ENCODE assay signal across 1 cellular context in the genomic region with DNA sequence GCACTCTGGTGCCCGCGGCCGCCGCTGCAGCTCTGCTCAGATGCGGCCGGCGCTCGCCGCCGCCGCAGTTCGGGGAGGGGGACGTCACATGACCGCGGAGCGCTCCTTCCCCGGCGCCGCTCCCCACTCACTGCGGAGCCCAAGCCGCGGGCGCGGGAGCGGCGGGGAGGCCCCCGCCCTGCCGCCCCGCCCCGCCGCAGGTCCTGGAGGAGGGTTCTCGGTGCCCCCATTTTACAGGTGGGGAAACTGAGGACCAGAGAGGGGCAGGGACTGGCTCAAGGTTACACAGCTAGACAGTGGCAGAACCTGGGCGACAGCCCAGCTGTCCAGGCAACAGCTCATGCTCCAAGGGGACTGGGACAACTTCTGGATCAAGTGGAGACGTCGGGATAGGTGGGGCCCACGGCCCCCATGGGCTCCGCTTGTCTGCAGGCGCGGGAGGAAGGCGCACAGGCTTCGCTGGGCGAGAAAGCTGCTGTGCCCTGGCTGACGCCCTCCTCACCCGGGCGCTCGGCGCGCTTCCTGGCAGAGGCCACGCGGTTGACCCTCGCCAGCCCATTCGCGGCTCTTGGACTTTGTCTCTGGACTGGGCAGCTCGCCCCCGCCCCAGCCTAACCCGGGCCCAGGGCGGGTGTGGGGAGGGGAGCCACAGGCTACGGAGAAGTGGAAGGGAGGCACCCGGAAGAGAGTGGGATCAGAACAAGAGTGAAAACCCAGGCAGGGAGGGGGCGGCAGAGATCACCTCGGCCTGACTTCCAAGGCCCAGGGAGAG.
TF ChIP-seq lines count a peak whose summit lies in the region.

Gene RAP1GAP, minus strand, starts transcription at position 71 of the 772 bp plus-strand sequence. CDS start 49,325 bp downstream, outside the sequence.

TF ChIP-seq in HepG2, 621 proteins besides CTCF, POLR2A, EP300 and RAD21 (continued from another document and continues in another):
- no peak; the same call in 1 of the 2 replicates for TF ChIP-seq PLSCR1 (CRISPR knock-in tag; IDR thresholded peaks at IDR 0.05; ENCODE audit: borderline replicate concordance)
- peak; percentile 83 for TF ChIP-seq ZNF747 (CRISPR knock-in tag; IDR thresholded peaks at IDR 0.05; ENCODE audit: borderline replicate concordance)
- TF ChIP-seq CBX2 (IDR thresholded peaks at IDR 0.05; ENCODE audit: low read depth, low read length): no peak
- TF ChIP-seq CBX2 (CRISPR knock-in tag; IDR thresholded peaks at IDR 0.05; ENCODE audit: low read depth): no peak
- peak; percentile 80 for TF ChIP-seq HOXA3 (CRISPR knock-in tag; IDR thresholded peaks at IDR 0.05)
- TF ChIP-seq IRX3 (CRISPR knock-in tag; IDR thresholded peaks at IDR 0.05; ENCODE audit: borderline replicate concordance, low read depth): no peak
- peak; percentile 67; the same call in 1 of the 2 replicates for TF ChIP-seq ZBTB20 (CRISPR knock-in tag; IDR thresholded peaks at IDR 0.05; ENCODE audit: borderline replicate concordance, low read depth)
- peak; percentile 77 for TF ChIP-seq ASH2L (IDR thresholded peaks at IDR 0.05; ENCODE audit: insufficient read length, low read depth, low read length)
- TF ChIP-seq, protein P1, sequence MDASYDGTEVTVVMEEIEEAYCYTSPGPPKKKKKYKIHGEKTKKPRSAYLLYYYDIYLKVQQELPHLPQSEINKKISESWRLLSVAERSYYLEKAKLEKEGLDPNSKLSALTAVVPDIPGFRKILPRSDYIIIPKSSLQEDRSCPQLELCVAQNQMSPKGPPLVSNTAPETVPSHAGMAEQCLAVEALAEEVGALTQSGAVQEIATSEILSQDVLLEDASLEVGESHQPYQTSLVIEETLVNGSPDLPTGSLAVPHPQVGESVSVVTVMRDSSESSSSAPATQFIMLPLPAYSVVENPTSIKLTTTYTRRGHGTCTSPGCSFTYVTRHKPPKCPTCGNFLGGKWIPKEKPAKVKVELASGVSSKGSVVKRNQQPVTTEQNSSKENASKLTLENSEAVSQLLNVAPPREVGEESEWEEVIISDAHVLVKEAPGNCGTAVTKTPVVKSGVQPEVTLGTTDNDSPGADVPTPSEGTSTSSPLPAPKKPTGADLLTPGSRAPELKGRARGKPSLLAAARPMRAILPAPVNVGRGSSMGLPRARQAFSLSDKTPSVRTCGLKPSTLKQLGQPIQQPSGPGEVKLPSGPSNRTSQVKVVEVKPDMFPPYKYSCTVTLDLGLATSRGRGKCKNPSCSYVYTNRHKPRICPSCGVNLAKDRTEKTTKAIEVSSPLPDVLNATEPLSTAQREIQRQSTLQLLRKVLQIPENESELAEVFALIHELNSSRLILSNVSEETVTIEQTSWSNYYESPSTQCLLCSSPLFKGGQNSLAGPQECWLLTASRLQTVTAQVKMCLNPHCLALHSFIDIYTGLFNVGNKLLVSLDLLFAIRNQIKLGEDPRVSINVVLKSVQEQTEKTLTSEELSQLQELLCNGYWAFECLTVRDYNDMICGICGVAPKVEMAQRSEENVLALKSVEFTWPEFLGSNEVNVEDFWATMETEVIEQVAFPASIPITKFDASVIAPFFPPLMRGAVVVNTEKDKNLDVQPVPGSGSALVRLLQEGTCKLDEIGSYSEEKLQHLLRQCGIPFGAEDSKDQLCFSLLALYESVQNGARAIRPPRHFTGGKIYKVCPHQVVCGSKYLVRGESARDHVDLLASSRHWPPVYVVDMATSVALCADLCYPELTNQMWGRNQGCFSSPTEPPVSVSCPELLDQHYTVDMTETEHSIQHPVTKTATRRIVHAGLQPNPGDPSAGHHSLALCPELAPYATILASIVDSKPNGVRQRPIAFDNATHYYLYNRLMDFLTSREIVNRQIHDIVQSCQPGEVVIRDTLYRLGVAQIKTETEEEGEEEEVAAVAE (CRISPR knock-in tag; IDR thresholded peaks at IDR 0.05; ENCODE audit: borderline replicate concordance): no peak
- no peak for TF ChIP-seq REL (CRISPR knock-in tag; conservative IDR thresholded peaks at IDR 0.05)
- TF ChIP-seq THAP11 (CRISPR knock-in tag; IDR thresholded peaks at IDR 0.05): peak; percentile 78
- no peak for TF ChIP-seq ZNF577 (CRISPR knock-in tag; IDR thresholded peaks at IDR 0.05; ENCODE audit: borderline replicate concordance, low read depth)
- TF ChIP-seq, protein P2, sequence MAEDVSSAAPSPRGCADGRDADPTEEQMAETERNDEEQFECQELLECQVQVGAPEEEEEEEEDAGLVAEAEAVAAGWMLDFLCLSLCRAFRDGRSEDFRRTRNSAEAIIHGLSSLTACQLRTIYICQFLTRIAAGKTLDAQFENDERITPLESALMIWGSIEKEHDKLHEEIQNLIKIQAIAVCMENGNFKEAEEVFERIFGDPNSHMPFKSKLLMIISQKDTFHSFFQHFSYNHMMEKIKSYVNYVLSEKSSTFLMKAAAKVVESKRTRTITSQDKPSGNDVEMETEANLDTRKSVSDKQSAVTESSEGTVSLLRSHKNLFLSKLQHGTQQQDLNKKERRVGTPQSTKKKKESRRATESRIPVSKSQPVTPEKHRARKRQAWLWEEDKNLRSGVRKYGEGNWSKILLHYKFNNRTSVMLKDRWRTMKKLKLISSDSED (CRISPR knock-in tag; IDR thresholded peaks at IDR 0.05): no peak
- TF ChIP-seq, protein P3, sequence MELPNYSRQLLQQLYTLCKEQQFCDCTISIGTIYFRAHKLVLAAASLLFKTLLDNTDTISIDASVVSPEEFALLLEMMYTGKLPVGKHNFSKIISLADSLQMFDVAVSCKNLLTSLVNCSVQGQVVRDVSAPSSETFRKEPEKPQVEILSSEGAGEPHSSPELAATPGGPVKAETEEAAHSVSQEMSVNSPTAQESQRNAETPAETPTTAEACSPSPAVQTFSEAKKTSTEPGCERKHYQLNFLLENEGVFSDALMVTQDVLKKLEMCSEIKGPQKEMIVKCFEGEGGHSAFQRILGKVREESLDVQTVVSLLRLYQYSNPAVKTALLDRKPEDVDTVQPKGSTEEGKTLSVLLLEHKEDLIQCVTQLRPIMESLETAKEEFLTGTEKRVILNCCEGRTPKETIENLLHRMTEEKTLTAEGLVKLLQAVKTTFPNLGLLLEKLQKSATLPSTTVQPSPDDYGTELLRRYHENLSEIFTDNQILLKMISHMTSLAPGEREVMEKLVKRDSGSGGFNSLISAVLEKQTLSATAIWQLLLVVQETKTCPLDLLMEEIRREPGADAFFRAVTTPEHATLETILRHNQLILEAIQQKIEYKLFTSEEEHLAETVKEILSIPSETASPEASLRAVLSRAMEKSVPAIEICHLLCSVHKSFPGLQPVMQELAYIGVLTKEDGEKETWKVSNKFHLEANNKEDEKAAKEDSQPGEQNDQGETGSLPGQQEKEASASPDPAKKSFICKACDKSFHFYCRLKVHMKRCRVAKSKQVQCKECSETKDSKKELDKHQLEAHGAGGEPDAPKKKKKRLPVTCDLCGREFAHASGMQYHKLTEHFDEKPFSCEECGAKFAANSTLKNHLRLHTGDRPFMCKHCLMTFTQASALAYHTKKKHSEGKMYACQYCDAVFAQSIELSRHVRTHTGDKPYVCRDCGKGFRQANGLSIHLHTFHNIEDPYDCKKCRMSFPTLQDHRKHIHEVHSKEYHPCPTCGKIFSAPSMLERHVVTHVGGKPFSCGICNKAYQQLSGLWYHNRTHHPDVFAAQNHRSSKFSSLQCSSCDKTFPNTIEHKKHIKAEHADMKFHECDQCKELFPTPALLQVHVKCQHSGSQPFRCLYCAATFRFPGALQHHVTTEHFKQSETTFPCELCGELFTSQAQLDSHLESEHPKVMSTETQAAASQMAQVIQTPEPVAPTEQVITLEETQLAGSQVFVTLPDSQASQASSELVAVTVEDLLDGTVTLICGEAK (IDR thresholded peaks at IDR 0.05): no peak
- TF ChIP-seq, protein P3 (CRISPR knock-in tag; IDR thresholded peaks at IDR 0.05): peak; percentile 69; the same call in 1 of the 2 replicates
- no peak for TF ChIP-seq MAFK (conservative IDR thresholded peaks at IDR 0.05 in 1 of 2, IDR thresholded peaks at IDR 0.05 in 1 of 2; ENCODE audit: low read length in 2 of 2)
- TF ChIP-seq, protein P4, sequence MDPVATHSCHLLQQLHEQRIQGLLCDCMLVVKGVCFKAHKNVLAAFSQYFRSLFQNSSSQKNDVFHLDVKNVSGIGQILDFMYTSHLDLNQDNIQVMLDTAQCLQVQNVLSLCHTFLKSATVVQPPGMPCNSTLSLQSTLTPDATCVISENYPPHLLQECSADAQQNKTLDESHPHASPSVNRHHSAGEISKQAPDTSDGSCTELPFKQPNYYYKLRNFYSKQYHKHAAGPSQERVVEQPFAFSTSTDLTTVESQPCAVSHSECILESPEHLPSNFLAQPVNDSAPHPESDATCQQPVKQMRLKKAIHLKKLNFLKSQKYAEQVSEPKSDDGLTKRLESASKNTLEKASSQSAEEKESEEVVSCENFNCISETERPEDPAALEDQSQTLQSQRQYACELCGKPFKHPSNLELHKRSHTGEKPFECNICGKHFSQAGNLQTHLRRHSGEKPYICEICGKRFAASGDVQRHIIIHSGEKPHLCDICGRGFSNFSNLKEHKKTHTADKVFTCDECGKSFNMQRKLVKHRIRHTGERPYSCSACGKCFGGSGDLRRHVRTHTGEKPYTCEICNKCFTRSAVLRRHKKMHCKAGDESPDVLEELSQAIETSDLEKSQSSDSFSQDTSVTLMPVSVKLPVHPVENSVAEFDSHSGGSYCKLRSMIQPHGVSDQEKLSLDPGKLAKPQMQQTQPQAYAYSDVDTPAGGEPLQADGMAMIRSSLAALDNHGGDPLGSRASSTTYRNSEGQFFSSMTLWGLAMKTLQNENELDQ (CRISPR knock-in tag; IDR thresholded peaks at IDR 0.05; ENCODE audit: borderline replicate concordance): no peak
- TF ChIP-seq MXD4 (CRISPR knock-in tag; IDR thresholded peaks at IDR 0.05): peak; percentile 88
- TF ChIP-seq MED1 (CRISPR knock-in tag; IDR thresholded peaks at IDR 0.05): peak; percentile 85
- 0 out of 2 replicates have a peak, but pooled peaks have one; percentile 32 for TF ChIP-seq AKAP8 (CRISPR knock-in tag; IDR thresholded peaks at IDR 0.05)
- peak; percentile 84; the same call in 1 of the 2 replicates for TF ChIP-seq MLXIP (CRISPR knock-in tag; IDR thresholded peaks at IDR 0.05; ENCODE audit: borderline replicate concordance)
- peak; percentile 75; the same call in 1 of the 2 replicates for TF ChIP-seq ZNF547 (CRISPR knock-in tag; IDR thresholded peaks at IDR 0.05)
- TF ChIP-seq DPF2 (CRISPR knock-in tag; IDR thresholded peaks at IDR 0.05; ENCODE audit: borderline replicate concordance, low read depth): no peak
- no peak for TF ChIP-seq PCBP1 (IDR thresholded peaks at IDR 0.05; ENCODE audit: borderline replicate concordance, low read depth, low read length)
- TF ChIP-seq CEBPB (IDR thresholded peaks at IDR 0.05; ENCODE audit: borderline replicate concordance, low read depth, low read length): no peak
- peak; percentile 74 for TF ChIP-seq MED8 (CRISPR knock-in tag; IDR thresholded peaks at IDR 0.05; ENCODE audit: insufficient replicate concordance)
- peak; percentile 93 for TF ChIP-seq KDM2A (CRISPR knock-in tag; IDR thresholded peaks at IDR 0.05; ENCODE audit: borderline replicate concordance, low read depth)
